Comparison of ENCODE assay signal across 22 cellular contexts in genomic region chr7:45146531-45147379, GRCh38. TPM values are rescaled to one million over a fixed set of nuclear protein-coding genes. Genes with fewer than 3 reads are reported as not detected.
DNase-seq lines count a peak whose midpoint lies in the region; ATAC-seq and TF ChIP-seq lines count a peak whose summit lies in the region.
"Had no signal": no experiment of that assay in that cellular context is flagged by ENCODE, and none has a peak within 500 bp of the region (broad histone marks: within the 10 kb centered on the region; RNA-seq: fewer than 3 reads in every experiment).

No MANE protein-coding gene starts in this region.

- H3K79me2 ChIP-seq in osteoblast (ENCODE audit: insufficient read depth, low read length), result no peaks in the 10 kb centered on the region

- H2AFZ ChIP-seq in osteoblast (ENCODE audit: low read length), result no peak overlapping the region

- H3K27me3 ChIP-seq in osteoblast (ENCODE audit: insufficient read depth, low read length), result peaks cover 37% of the 10 kb centered on the region
- H3K27me3 ChIP-seq: vagina had no signal

- H4K20me1 ChIP-seq in osteoblast (ENCODE audit: insufficient read depth, low read length), result no peaks in the 10 kb centered on the region

- no peaks in the 10 kb centered on the region for H3K4me1 ChIP-seq in osteoblast (ENCODE audit: insufficient read depth, low read length)
- H3K4me1 ChIP-seq: adrenal gland, esophagus muscularis mucosa, SJCRH30, vagina had no signal

- no peaks in the 10 kb centered on the region for H3K36me3 ChIP-seq in osteoblast (ENCODE audit: insufficient read depth, low read length)
- H3K36me3 ChIP-seq: adrenal gland, esophagus muscularis mucosa, SJCRH30, vagina had no signal

- no peak for ATAC-seq in HG03025 (IDR thresholded peaks at IDR 0.05; ENCODE audit: low FRiP score, unreplicated experiment)
- ATAC-seq: left ventricle myocardium superior had no signal

- TF ChIP-seq CTCF in GM12875 (IDR thresholded peaks at IDR 0.05; ENCODE audit: borderline replicate concordance, insufficient read depth, low read depth, low read length), result peak; percentile 25; the same call in 1 of the 2 replicates
- TF ChIP-seq CTCF in osteoblast (IDR thresholded peaks at IDR 0.05; ENCODE audit: extremely low read depth, low read depth, low read length), result no peak

- H3K27ac ChIP-seq in osteoblast (ENCODE audit: low read depth, low read length), result no peak overlapping the region
- H3K27ac ChIP-seq: adrenal gland, esophagus muscularis mucosa, SJCRH30, vagina had no signal

- H3K4me3 ChIP-seq in GM12875 (ENCODE audit: low read depth, low read length) (no peak overlapping the region), osteoblast (ENCODE audit: insufficient read depth, low read length) (no peak overlapping the region)
- H3K4me3 ChIP-seq: adrenal gland, esophagus muscularis mucosa, SJCRH30, vagina had no signal

- H3K4me2 ChIP-seq in osteoblast (ENCODE audit: insufficient read depth, low read length), result no peak overlapping the region

- DNase-seq in D341Med (ENCODE audit: low spot score) (peak; percentile 26), RPMI8226 (peak; percentile 57), osteoblast (ENCODE audit: insufficient read length, low spot score, missing footprints) (peak; percentile 26), NCI-H146 treated with DMSO at 0.1 percent for 48 hours (lab: John Stamatoyannopoulos, UW; ENCODE audit: unreplicated experiment) (no peak), DMS 273 (lab: John Stamatoyannopoulos, UW; ENCODE audit: unreplicated experiment) (no peak)
- DNase-seq: activated CD4-positive, CD25-positive, alpha-beta regulatory T cell; caudate nucleus; GOT3; left ventricle myocardium superior; NCI-H1105 treated with DMSO at 0.1 percent for 48 hours; NCI-H524 treated with DMSO at 0.1 percent for 48 hours; nucleus accumbens; SJCRH30; stimulated activated CD4-positive, alpha-beta T cell treated with anti-CD3 and anti-CD28 coated beads, Interleukin-1b, Interleukin-23, amount 100 ng/mL, for 48 hours had no signal

- H3K9me3 ChIP-seq in osteoblast (ENCODE audit: low read depth, low read length), result no peaks in the 10 kb centered on the region
- H3K9me3 ChIP-seq: adrenal gland, esophagus muscularis mucosa, SJCRH30, vagina had no signal

RNA-seq across cellular contexts. Expression of gene RAMP3, which starts 10.8 kb away (rescaled TPM):
- total RNA-seq in osteoblast, result not detected in 2 replicates
- total RNA-seq: activated CD8-positive, alpha-beta memory T cell treated with anti-CD3 and anti-CD28 coated beads for 36 hours; OCI-LY7; SJCRH30; T-helper 2 cell treated with Interferon-gamma antibody and Interleukin-4, amounts not matched to agents 100 ng/mL and 5 ng/mL, for 36 hours had no signal

RNA-seq across cellular contexts. Expression of gene TBRG4, which starts 35.3 kb away (rescaled TPM):
- total RNA-seq in osteoblast, result 41.5 and 43.1 TPM in 2 replicates

RNA-seq across cellular contexts. Expression of gene NACAD, which starts 58.0 kb away (rescaled TPM):
- total RNA-seq in osteoblast, result 0.59 and 0.72 TPM in 2 replicates
- total RNA-seq: OCI-LY7 had no signal

Comparison
In these comparisons a context has a peak if more than half of its experiments do, and no peak if none do; other contexts are left out.
1. DNase-seq: peak in D341Med (single experiment), RPMI8226 (single experiment) and osteoblast (single experiment); none in NCI-H146 treated with DMSO at 0.1 percent for 48 hours (single experiment) and DMS 273 (single experiment).